ENCODE assay signal across 8 cellular contexts in the genomic region with DNA sequence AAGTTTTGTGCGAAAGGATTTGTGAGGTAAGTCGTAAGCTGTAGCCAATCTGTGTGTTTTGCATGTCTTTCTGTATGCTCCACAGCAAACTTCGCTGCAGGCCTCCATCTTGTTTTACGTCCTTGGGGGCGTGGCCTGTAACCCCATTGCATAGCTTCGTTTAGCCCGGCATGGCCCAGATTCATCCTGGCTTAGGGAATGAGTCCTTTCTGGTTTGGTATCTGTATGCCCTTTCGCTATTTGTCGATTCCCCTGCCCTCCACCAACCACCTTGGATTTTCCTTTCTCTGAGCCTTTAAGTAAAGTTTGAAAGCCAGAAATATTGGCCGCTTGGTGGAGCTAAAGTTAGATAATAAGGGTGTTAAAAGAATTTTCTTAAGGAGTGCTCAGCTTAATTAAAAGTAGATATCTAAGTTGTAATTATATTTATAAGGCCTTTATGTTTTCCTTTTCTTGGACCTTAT. TPM values are rescaled to one million over a fixed set of nuclear protein-coding genes. Genes with fewer than 3 reads are reported as not detected.
A peak's percentile ranks its signal among the peaks of the same experiment; 100 is the strongest.
DNase-seq lines count a peak whose midpoint lies in the region; ATAC-seq, FAIRE-seq and TF ChIP-seq lines count a peak whose summit lies in the region.

No MANE protein-coding gene starts in this region.

- H3K79me2 ChIP-seq in ACC112 (ENCODE audit: control insufficient read depth, insufficient read depth, low read length, unreplicated experiment) = peaks cover 23% of the 10 kb centered on the region

- no peaks in the 10 kb centered on the region for H3K27me3 ChIP-seq in ACC112 (ENCODE audit: insufficient read depth, low read length)

- no peak overlapping the region for H2AFZ ChIP-seq in ACC112 (ENCODE audit: low read length, unreplicated experiment)

- no peak for FAIRE-seq in kidney (lab: Jason Lieb, UNC)

- peaks cover 12% of the 10 kb centered on the region for H3K36me3 ChIP-seq in ACC112 (ENCODE audit: insufficient read depth, low read length)
- no peaks in the 10 kb centered on the region for H3K36me3 ChIP-seq in kidney (ENCODE audit: control insufficient read depth in 1 of 2, insufficient read depth in 2 of 2, low read length in 2 of 2)

- peak overlapping the region; percentile 87 for H3K27ac Mint-ChIP-seq in activated CD8-positive, alpha-beta T cell treated with anti-CD3 and anti-CD28 coated beads, Interleukin-2, amount 10 ng/mL, durations not matched to agents 7 days and 5 days

- DNase-seq in GM20000 (ENCODE audit: low spot score) (peak; percentile 44), kidney (no peak), SHP77 treated with DMSO at 0.1 percent for 48 hours (lab: John Stamatoyannopoulos, UW) (no peak), inferior parietal cortex (ENCODE audit: extremely low spot score) (no peak), hepatic stellate cell (ENCODE audit: low spot score) (no peak), mucosa of gallbladder (ENCODE audit: low spot score) (no peak)
- no peak for DNase-seq in activated CD8-positive, alpha-beta T cell treated with anti-CD3 and anti-CD28 coated beads, Interleukin-2, amount 10 ng/mL, durations not matched to agents 7 days and 5 days

- peaks cover 37% of the 10 kb centered on the region for H3K9me3 Mint-ChIP-seq in activated CD8-positive, alpha-beta T cell treated with anti-CD3 and anti-CD28 coated beads, Interleukin-2, amount 10 ng/mL, durations not matched to agents 7 days and 5 days (ENCODE audit: insufficient read depth)

- no peak for ATAC-seq in activated CD8-positive, alpha-beta T cell treated with anti-CD3 and anti-CD28 coated beads, Interleukin-2, amount 10 ng/mL, durations not matched to agents 7 days and 5 days

- CTCF ChIA-PET in activated CD8-positive, alpha-beta T cell treated with anti-CD3 and anti-CD28 coated beads, Interleukin-2, amount 10 ng/mL, durations not matched to agents 7 days and 5 days (lab: Charles Lee) = interaction anchor here (0.9 to 4.2 kb wide), 9 partner anchors 10 to 93 kb away, joined by 3 to 43 read pairs (median 5); no protein-coding TSS in a partner anchor

- peaks cover 0 to 13% of the 10 kb centered on the region in 2 donors for H3K9me3 ChIP-seq in kidney (ENCODE audit: control insufficient read depth in 1 of 2, low read length in 2 of 2)

- intact Hi-C loops in kidney (cut with DNase I) = no loop called here

- H3K4me3 ChIP-seq in ACC112 (ENCODE audit: low read depth, low read length) (peak overlapping the region; percentile 84), kidney (ENCODE audit: low read length in 2 of 2) (peak overlapping the region; percentile 89)

- H3K9ac ChIP-seq in kidney (ENCODE audit: low read length in 2 of 2) = peak overlapping the region; percentile 11 to 98

- TF ChIP-seq CTCF in GM20000 (IDR thresholded peaks at IDR 0.05; ENCODE audit: extremely low read depth, missing control alignments) (peak; percentile 3), kidney (IDR thresholded peaks at IDR 0.05; ENCODE audit: borderline replicate concordance, extremely low read depth, insufficient read depth) (peak; percentile 5)

- H3K4me1 ChIP-seq in ACC112 (ENCODE audit: control insufficient read depth, insufficient read depth, low read length, unreplicated experiment) (peaks cover 16% of the 10 kb centered on the region), kidney (ENCODE audit: control insufficient read depth in 1 of 2, insufficient read depth in 1 of 2, low read depth in 1 of 2, low read length in 2 of 2) (peaks cover 4 to 8% of the 10 kb centered on the region in 2 donors)

- POLR2A ChIA-PET in activated CD8-positive, alpha-beta T cell treated with anti-CD3 and anti-CD28 coated beads, Interleukin-2, amount 10 ng/mL, durations not matched to agents 7 days and 5 days (lab: Charles Lee) = interaction anchor here (4.1 kb wide), 1 partner anchor 10 kb away, joined by 30 read pairs; no protein-coding TSS in a partner anchor

- peaks cover 56% of the 10 kb centered on the region for H3K4me1 Mint-ChIP-seq in activated CD8-positive, alpha-beta T cell treated with anti-CD3 and anti-CD28 coated beads, Interleukin-2, amount 10 ng/mL, durations not matched to agents 7 days and 5 days (ENCODE audit: low read depth)

- H3K36me3 Mint-ChIP-seq in activated CD8-positive, alpha-beta T cell treated with anti-CD3 and anti-CD28 coated beads, Interleukin-2, amount 10 ng/mL, durations not matched to agents 7 days and 5 days (ENCODE audit: low read depth) = peaks cover 50% of the 10 kb centered on the region

- H3K27ac ChIP-seq in ACC112 (ENCODE audit: low read depth, low read length) (0 out of 2 replicates have a peak overlapping the region, but pooled peaks have one; percentile 87), kidney (ENCODE audit: low read depth in 2 of 2, low read length in 2 of 2) (no peak overlapping the region)

- peak overlapping the region; percentile 94 for H3K4me3 Mint-ChIP-seq in activated CD8-positive, alpha-beta T cell treated with anti-CD3 and anti-CD28 coated beads, Interleukin-2, amount 10 ng/mL, durations not matched to agents 7 days and 5 days

- no peaks in the 10 kb centered on the region for H3K27me3 Mint-ChIP-seq in activated CD8-positive, alpha-beta T cell treated with anti-CD3 and anti-CD28 coated beads, Interleukin-2, amount 10 ng/mL, durations not matched to agents 7 days and 5 days (ENCODE audit: low read depth)

RNA-seq across cellular contexts. Expression of a gene that starts 1.1 kb away (rescaled TPM):
- total RNA-seq in activated CD8-positive, alpha-beta T cell treated with anti-CD3 and anti-CD28 coated beads, Interleukin-2, amount 10 ng/mL, durations not matched to agents 7 days and 5 days = 10 to 100 TPM; 29.8 to 31.7 TPM
- 17.5 TPM for total RNA-seq in kidney
- 27.9 TPM for polyA plus RNA-seq in kidney (ENCODE audit: insufficient read depth, low read depth, low replicate concordance)
- total RNA-seq in mucosa of gallbladder = 12.0 TPM

RNA-seq across cellular contexts. Expression of a gene that starts 54.7 kb away (rescaled TPM):
- not detected for total RNA-seq in activated CD8-positive, alpha-beta T cell treated with anti-CD3 and anti-CD28 coated beads, Interleukin-2, amount 10 ng/mL, durations not matched to agents 7 days and 5 days
- not detected for total RNA-seq in kidney
- polyA plus RNA-seq in kidney (ENCODE audit: insufficient read depth, low read depth, low replicate concordance) = not detected
- not detected for total RNA-seq in mucosa of gallbladder
